Comparison of ENCODE assay signal across 36 cellular contexts in genomic region chr4:80717204-80717603, GRCh38.
"Had no signal": no experiment of that assay in that cellular context is flagged by ENCODE, and none has a peak within 500 bp of the region (broad histone marks: within the 10 kb centered on the region; RNA-seq: fewer than 3 reads in every experiment).

No MANE protein-coding gene starts in this region.

- H3K27ac Mint-ChIP-seq: activated B cell treated with CpG ODN at 0.5 μM for 24 hours; activated CD4-positive, alpha-beta memory T cell treated with anti-CD3 and anti-CD28 coated beads for 36 hours; activated CD4-positive, alpha-beta T cell treated with anti-CD3 and anti-CD28 coated beads, Interleukin-2, amount 10 ng/mL, durations not matched to agents 24 days and 14 days; activated CD8-positive, alpha-beta T cell treated with anti-CD3 and anti-CD28 coated beads for 36 hours; activated naive CD4-positive, alpha-beta T cell treated with anti-CD3 and anti-CD28 coated beads, Interleukin-2, amount 10 ng/mL, durations not matched to agents 7 days and 5 days; activated naive CD4-positive, alpha-beta T cell treated with anti-CD3 and anti-CD28 coated beads, Interleukin-2, amount 50 U/mL, for 24 hours; activated naive CD8-positive, alpha-beta T cell; activated naive CD8-positive, alpha-beta T cell treated with anti-CD3 and anti-CD28 coated beads, Interleukin-2, amount 10 ng/mL, durations not matched to agents 7 days and 5 days; activated naive CD8-positive, alpha-beta T cell treated with anti-CD3 and anti-CD28 coated beads, Interleukin-2, amount 50 U/mL, for 24 hours; activated T-helper 2 cell treated with anti-CD3 and anti-CD28 coated beads, Interferon-gamma antibody, Interleukin-2, Interleukin-4, amounts not matched to agents 10 μg/mL and 5 μg/mL and 100 μg/mL, durations not matched to agents 14 hours and 24 hours and 36 hours; T-helper 1 cell treated with Interleukin-12 subunit alpha and Interleukin-12 subunit beta and Interleukin-4 antibody, amounts not matched to agents 30 μg/mL and 1 μg/mL, for 36 hours; T-helper 2 cell treated with Interferon-gamma antibody and Interleukin-4, amounts not matched to agents 5 μg/mL and 100 μg/mL, for 36 hours had no signal

- DNase-seq: activated B cell treated with CpG ODN at 0.5 μM for 24 hours; activated CD4-positive, alpha-beta memory T cell treated with anti-CD3 and anti-CD28 coated beads for 36 hours; activated CD4-positive, alpha-beta T cell treated with anti-CD3 and anti-CD28 coated beads for 4 hours; activated CD4-positive, alpha-beta T cell treated with anti-CD3 and anti-CD28 coated beads, Interleukin-2, amount 10 ng/mL, durations not matched to agents 24 days and 14 days; activated CD4-positive, alpha-beta T cell treated with anti-CD3 and anti-CD28 coated beads, Interleukin-2, amount 50 U/mL, for 1 hour; activated CD4-positive, alpha-beta T cell treated with anti-CD3 and anti-CD28 coated beads, Interleukin-2, amount 50 U/mL, for 4 hours; activated CD4-positive, CD25-positive, alpha-beta regulatory T cell treated with anti-CD3 and anti-CD28 coated beads, Interleukin-2, amount 50 U/mL, for 72 hours; activated CD8-positive, alpha-beta memory T cell treated with anti-CD3 and anti-CD28 coated beads, Interleukin-2, amount 50 U/mL, for 4 hours; activated CD8-positive, alpha-beta T cell treated with anti-CD3 and anti-CD28 coated beads for 36 hours; activated effector memory CD4-positive, alpha-beta T cell treated with Interleukin-2 at 50 U/mL for 16 hours; activated gamma-delta T cell; activated naive CD4-positive, alpha-beta T cell treated with anti-CD3 and anti-CD28 coated beads, Interleukin-2, amount 10 ng/mL, durations not matched to agents 7 days and 5 days; activated naive CD4-positive, alpha-beta T cell treated with Interleukin-2 at 50 U/mL for 16 hours; activated naive CD8-positive, alpha-beta T cell treated with anti-CD3 and anti-CD28 coated beads, Interleukin-2, amount 10 ng/mL, durations not matched to agents 7 days and 5 days; activated naive CD8-positive, alpha-beta T cell treated with anti-CD3 and anti-CD28 coated beads, Interleukin-2, amount 50 U/mL, for 24 hours; activated T-cell treated with anti-CD3 and anti-CD28 coated beads for 4 hours; activated T-cell treated with anti-CD3 and anti-CD28 coated beads, Interleukin-2, amount 50 U/mL, for 1 hour; activated T-cell treated with anti-CD3 and anti-CD28 coated beads, Interleukin-2, amount 50 U/mL, for 4 hours; amygdala; anterior cingulate cortex; body of pancreas; brain microvascular endothelial cell; SW 1271; T-helper 1 cell; T-helper 2 cell; T-helper 9 cell had no signal

- H3K36me3 ChIP-seq: ascending aorta, brain microvascular endothelial cell, breast epithelium had no signal

- FAIRE-seq: TTC549 had no signal

- H3K27ac ChIP-seq: ascending aorta, body of pancreas, brain microvascular endothelial cell, breast epithelium, VCaP had no signal

- ATAC-seq: activated CD8-positive, alpha-beta T cell treated with anti-CD3 and anti-CD28 coated beads for 36 hours; activated naive CD8-positive, alpha-beta T cell treated with anti-CD3 and anti-CD28 coated beads, Interleukin-2, amount 50 U/mL, for 24 hours; activated T-cell treated with anti-CD3 and anti-CD28 coated beads, Interleukin-2, amount 50 U/mL, for 4 hours; body of pancreas had no signal

- H3K4me1 ChIP-seq: ascending aorta, body of pancreas, breast epithelium had no signal

- H3K4me3 ChIP-seq: ascending aorta, body of pancreas, breast epithelium had no signal

- H3K4me3 Mint-ChIP-seq: activated B cell treated with CpG ODN at 0.5 μM for 24 hours; activated CD4-positive, alpha-beta memory T cell treated with anti-CD3 and anti-CD28 coated beads for 36 hours; activated CD4-positive, alpha-beta T cell treated with anti-CD3 and anti-CD28 coated beads, Interleukin-2, amount 10 ng/mL, durations not matched to agents 24 days and 14 days; activated CD8-positive, alpha-beta T cell treated with anti-CD3 and anti-CD28 coated beads for 36 hours; activated naive CD4-positive, alpha-beta T cell treated with anti-CD3 and anti-CD28 coated beads, Interleukin-2, amount 10 ng/mL, durations not matched to agents 7 days and 5 days; activated naive CD4-positive, alpha-beta T cell treated with anti-CD3 and anti-CD28 coated beads, Interleukin-2, amount 50 U/mL, for 24 hours; activated naive CD8-positive, alpha-beta T cell; activated naive CD8-positive, alpha-beta T cell treated with anti-CD3 and anti-CD28 coated beads, Interleukin-2, amount 10 ng/mL, durations not matched to agents 7 days and 5 days; activated naive CD8-positive, alpha-beta T cell treated with anti-CD3 and anti-CD28 coated beads, Interleukin-2, amount 50 U/mL, for 24 hours; activated T-cell treated with anti-CD3 and anti-CD28 coated beads, Interleukin-2, amount 50 U/mL, for 4 hours; central memory CD8-positive, alpha-beta T cell; T-helper 1 cell treated with Interleukin-12 subunit alpha and Interleukin-12 subunit beta and Interleukin-4 antibody, amounts not matched to agents 30 μg/mL and 1 μg/mL, for 36 hours; T-helper 2 cell treated with Interferon-gamma antibody and Interleukin-4, amounts not matched to agents 5 μg/mL and 100 μg/mL, for 36 hours had no signal

- H3K9me3 ChIP-seq: body of pancreas had no signal

- H3K27me3 ChIP-seq: ascending aorta, body of pancreas, brain microvascular endothelial cell, breast epithelium had no signal

- H3K4me1 Mint-ChIP-seq: activated B cell treated with CpG ODN at 0.5 μM for 24 hours; activated CD4-positive, alpha-beta T cell treated with anti-CD3 and anti-CD28 coated beads, Interleukin-2, amount 10 ng/mL, durations not matched to agents 24 days and 14 days; activated naive CD4-positive, alpha-beta T cell treated with anti-CD3 and anti-CD28 coated beads, Interleukin-2, amount 10 ng/mL, durations not matched to agents 7 days and 5 days; activated naive CD8-positive, alpha-beta T cell treated with anti-CD3 and anti-CD28 coated beads, Interleukin-2, amount 10 ng/mL, durations not matched to agents 7 days and 5 days; central memory CD8-positive, alpha-beta T cell had no signal

- H3K36me3 Mint-ChIP-seq: activated CD4-positive, alpha-beta memory T cell treated with anti-CD3 and anti-CD28 coated beads for 36 hours; activated naive CD4-positive, alpha-beta T cell treated with anti-CD3 and anti-CD28 coated beads, Interleukin-2, amount 10 ng/mL, durations not matched to agents 7 days and 5 days; activated naive CD8-positive, alpha-beta T cell treated with anti-CD3 and anti-CD28 coated beads, Interleukin-2, amount 10 ng/mL, durations not matched to agents 7 days and 5 days had no signal

- H3K27me3 Mint-ChIP-seq: activated B cell treated with CpG ODN at 0.5 μM for 24 hours; activated CD4-positive, alpha-beta memory T cell treated with anti-CD3 and anti-CD28 coated beads for 36 hours; activated CD4-positive, alpha-beta T cell treated with anti-CD3 and anti-CD28 coated beads, Interleukin-2, amount 10 ng/mL, durations not matched to agents 24 days and 14 days; activated CD8-positive, alpha-beta T cell treated with anti-CD3 and anti-CD28 coated beads for 36 hours; activated naive CD4-positive, alpha-beta T cell treated with anti-CD3 and anti-CD28 coated beads, Interleukin-2, amount 10 ng/mL, durations not matched to agents 7 days and 5 days; activated naive CD4-positive, alpha-beta T cell treated with anti-CD3 and anti-CD28 coated beads, Interleukin-2, amount 50 U/mL, for 24 hours; activated naive CD8-positive, alpha-beta T cell; activated naive CD8-positive, alpha-beta T cell treated with anti-CD3 and anti-CD28 coated beads, Interleukin-2, amount 10 ng/mL, durations not matched to agents 7 days and 5 days; activated naive CD8-positive, alpha-beta T cell treated with anti-CD3 and anti-CD28 coated beads, Interleukin-2, amount 50 U/mL, for 24 hours; central memory CD8-positive, alpha-beta T cell had no signal
